8 cellular contexts compared by ENCODE assay signal in the genomic region with DNA sequence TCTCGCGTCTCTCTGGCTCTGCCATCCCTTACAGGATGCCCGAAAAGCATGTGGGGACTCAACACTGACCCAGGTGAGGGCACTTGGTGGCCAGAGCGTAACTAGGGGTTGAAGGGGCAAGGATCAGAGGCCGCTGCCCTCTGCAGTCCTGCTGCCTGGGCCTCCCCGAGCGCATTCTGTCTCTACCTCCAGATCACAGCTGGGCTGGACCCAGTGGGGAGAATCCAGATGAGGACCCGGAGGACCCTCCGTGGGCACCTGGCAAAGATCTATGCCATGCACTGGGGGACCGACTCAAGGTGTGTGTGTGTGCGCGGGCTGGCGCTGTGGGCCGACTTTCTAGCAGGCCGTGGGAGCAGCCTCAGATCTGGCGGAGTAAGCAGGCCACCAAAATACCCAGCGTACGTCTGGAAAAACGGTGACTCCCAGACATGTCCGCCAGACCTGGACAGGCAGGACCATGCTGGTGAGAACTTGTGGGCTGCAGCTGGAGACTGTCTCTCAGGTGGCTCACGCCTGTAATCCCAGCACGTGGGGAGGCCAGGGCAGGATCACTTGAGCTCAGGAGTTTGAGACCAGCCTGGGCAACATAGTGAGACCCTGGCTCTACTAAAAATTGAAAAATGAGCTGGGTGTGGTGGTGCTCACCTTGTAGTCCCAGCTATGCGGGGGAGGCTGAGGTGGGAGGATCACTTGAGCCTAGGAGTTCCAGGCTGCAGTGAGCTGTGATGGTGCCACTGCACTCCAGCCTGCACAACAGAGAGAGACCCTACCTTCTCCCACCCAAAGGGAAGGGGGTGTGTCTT. TPM values are rescaled to one million over a fixed set of nuclear protein-coding genes. Genes with fewer than 3 reads are reported as not detected.
DNase-seq lines count a peak whose midpoint lies in the region; ATAC-seq and TF ChIP-seq lines count a peak whose summit lies in the region.

No MANE protein-coding gene starts in this region.

- H3K4me3 ChIP-seq in adipocyte (ENCODE audit: low read length) (peak overlapping the region; percentile 73), iPS-11a (ENCODE audit: low read depth, low read length) (peak overlapping the region; percentile 8)

- H3K27me3 Mint-ChIP-seq in HFFc6 (ENCODE audit: insufficient read depth) = peaks cover 11% of the 10 kb centered on the region
- H3K27me3 Mint-ChIP-seq in stimulated activated naive B cell treated with anti-CD40 and anti-IgM and Interleukin-4, amounts not matched to agents 10 μg/mL and 1 μg/mL and 100 μg/mL, for 72 hours = no peaks in the 10 kb centered on the region

- peaks cover 7% of the 10 kb centered on the region; the same call in 1 of the 2 replicates for H3K36me3 Mint-ChIP-seq in HFFc6 (ENCODE audit: low read depth)
- H3K36me3 Mint-ChIP-seq in stimulated activated naive B cell treated with anti-CD40 and anti-IgM and Interleukin-4, amounts not matched to agents 10 μg/mL and 1 μg/mL and 100 μg/mL, for 72 hours = peaks cover 24 to 45% of the 10 kb centered on the region in 2 donors

- no peaks in the 10 kb centered on the region for H3K9me3 Mint-ChIP-seq in HFFc6
- no peaks in the 10 kb centered on the region for H3K9me3 Mint-ChIP-seq in stimulated activated naive B cell treated with anti-CD40 and anti-IgM and Interleukin-4, amounts not matched to agents 10 μg/mL and 1 μg/mL and 100 μg/mL, for 72 hours

- no peak for TF ChIP-seq CTCF in HFFc6 (IDR thresholded peaks at IDR 0.05)

- H3K36me3 ChIP-seq in adipocyte (ENCODE audit: control insufficient read depth, insufficient read depth, low read length, severe bottlenecking) = peaks cover 36% of the 10 kb centered on the region

- H3K9me3 ChIP-seq in adipocyte (ENCODE audit: control insufficient read depth, low read length) = no peaks in the 10 kb centered on the region

- peak overlapping the region; percentile 65 for H3K27ac Mint-ChIP-seq in HFFc6
- H3K27ac Mint-ChIP-seq in stimulated activated naive B cell treated with anti-CD40 and anti-IgM and Interleukin-4, amounts not matched to agents 10 μg/mL and 1 μg/mL and 100 μg/mL, for 72 hours = peak overlapping the region; percentile 90

- H3K4me1 Mint-ChIP-seq in HFFc6 (ENCODE audit: low read depth) = peaks cover 24% of the 10 kb centered on the region; the same call in 1 of the 2 replicates
- peaks cover 16 to 47% of the 10 kb centered on the region in 2 donors for H3K4me1 Mint-ChIP-seq in stimulated activated naive B cell treated with anti-CD40 and anti-IgM and Interleukin-4, amounts not matched to agents 10 μg/mL and 1 μg/mL and 100 μg/mL, for 72 hours

- in situ Hi-C loops in KBM-7 (cut with MboI; ENCODE audit: low pct_unique_long_range_greater_than_20kb, low sequenced_read_pairs) = no loop called here

- peaks cover 28% of the 10 kb centered on the region for H3K4me1 ChIP-seq in adipocyte (ENCODE audit: control insufficient read depth, insufficient read depth, low read length)

- no peak for ATAC-seq in stimulated activated naive B cell treated with anti-CD40 and anti-IgM and Interleukin-4, amounts not matched to agents 10 μg/mL and 1 μg/mL and 100 μg/mL, for 72 hours (replicated peaks)
- ATAC-seq in HG02588 (IDR thresholded peaks at IDR 0.05; ENCODE audit: unreplicated experiment) = no peak
- no peak for ATAC-seq in HG02938 (IDR thresholded peaks at IDR 0.05; ENCODE audit: unreplicated experiment)

- peak overlapping the region; percentile 85 for H3K4me3 Mint-ChIP-seq in HFFc6
- H3K4me3 Mint-ChIP-seq in stimulated activated naive B cell treated with anti-CD40 and anti-IgM and Interleukin-4, amounts not matched to agents 10 μg/mL and 1 μg/mL and 100 μg/mL, for 72 hours = peak overlapping the region; percentile 84 to 85

- H3K27me3 ChIP-seq in adipocyte (replicated peaks; ENCODE audit: control insufficient read depth, insufficient read depth, low read length) = no peaks in the 10 kb centered on the region

- peak overlapping the region; percentile 62 for H3K9ac ChIP-seq in adipocyte (ENCODE audit: low read length)

- DNase-seq in HFFc6 (no peak), adipocyte (ENCODE audit: low read depth) (no peak), KBM-7 (no peak), SW 1271 (lab: John Stamatoyannopoulos, UW) (no peak)
- no peak for DNase-seq in stimulated activated naive B cell treated with anti-CD40 and anti-IgM and Interleukin-4, amounts not matched to agents 10 μg/mL and 1 μg/mL and 100 μg/mL, for 72 hours

RNA-seq across cellular contexts. Expression of gene GNB2, which starts 3.2 kb away (rescaled TPM):
- total RNA-seq in HFFc6 (2021; fragmentation: NEBNext Ultra II Directional; extraction: Animal tissue kit (Norgen Biotek cat#: 25700)) = 100 to 1,000 TPM; 301 to 369 (median 322) TPM

RNA-seq across cellular contexts. Expression of gene GIGYF1, which starts 17.3 kb away (rescaled TPM):
- 10 to 100 TPM; 17.7 to 21.8 (median 19.2) TPM for total RNA-seq in HFFc6 (2021; fragmentation: NEBNext Ultra II Directional; extraction: Animal tissue kit (Norgen Biotek cat#: 25700))

RNA-seq across cellular contexts. Expression of gene ACTL6B, which starts 20.5 kb away (rescaled TPM):
- not detected for total RNA-seq in HFFc6 (2021; fragmentation: NEBNext Ultra II Directional; extraction: Animal tissue kit (Norgen Biotek cat#: 25700))

RNA-seq across cellular contexts. Expression of gene POP7, which starts 29.2 kb away (rescaled TPM):
- 10 to 100 TPM; 30.2 to 42.2 (median 34.4) TPM for total RNA-seq in HFFc6 (2021; fragmentation: NEBNext Ultra II Directional; extraction: Animal tissue kit (Norgen Biotek cat#: 25700))

RNA-seq across cellular contexts. Expression of gene TFR2, which starts 35.4 kb away (rescaled TPM):
- 1 to 10 TPM in 1 of 6 experiments, under 1 TPM in 3, not detected in 2; 0.16 to 1.1 (median 0.27) TPM for total RNA-seq in HFFc6 (2021; fragmentation: NEBNext Ultra II Directional; extraction: Animal tissue kit (Norgen Biotek cat#: 25700))
